17 cellular contexts compared by ENCODE assay signal in genomic region chr15:99366013-99366412, GRCh38.
DNase-seq lines count a peak whose midpoint lies in the region; ATAC-seq, FAIRE-seq and TF ChIP-seq lines count a peak whose summit lies in the region.
"Had no signal": no experiment of that assay in that cellular context is flagged by ENCODE, and none has a peak within 500 bp of the region (broad histone marks: within the 10 kb centered on the region; RNA-seq: fewer than 3 reads in every experiment).

No MANE protein-coding gene starts in this region.

- H3K4me3 ChIP-seq in MM.1S (ENCODE audit: low read length): no peak overlapping the region
- H3K4me3 ChIP-seq in WERI-Rb-1 (ENCODE audit: low read depth, low read length): no peak overlapping the region
- H3K4me3 ChIP-seq: BLaER1 had no signal

- H3K27ac ChIP-seq in MM.1S (ENCODE audit: low read length) (peak overlapping the region; percentile 32; the same call in 1 of the 2 replicates), temporal lobe (ENCODE audit: low read depth, low read length) (peak overlapping the region; percentile 13), WERI-Rb-1 (no peak overlapping the region)
- H3K27ac ChIP-seq: 22Rv1, BLaER1 had no signal

- H3K36me3 Mint-ChIP-seq in natural killer cell treated with Interleukin-12 subunit alpha and Interleukin-12 subunit beta and Interleukin-15 and Interleukin-18, amount 100 ng/mL, for 72 hours: peaks cover 27% of the 10 kb centered on the region
- peaks cover 17% of the 10 kb centered on the region for H3K36me3 Mint-ChIP-seq in natural killer cell

- H2AFZ ChIP-seq in MM.1S (ENCODE audit: low read length): no peak overlapping the region

- H3K27ac Mint-ChIP-seq in natural killer cell treated with Interleukin-12 subunit alpha and Interleukin-12 subunit beta and Interleukin-15 and Interleukin-18, amount 100 ng/mL, for 72 hours: peak overlapping the region in 1 of 2 donors; percentile 40
- no peak overlapping the region for H3K27ac Mint-ChIP-seq in natural killer cell
- H3K27ac Mint-ChIP-seq: CD14-positive monocyte; CD4-positive, alpha-beta memory T cell; HFFc6 had no signal

- intact Hi-C loops in natural killer cell (cut with micrococcal nuclease): no loop called here

- peaks cover 24 to 27% of the 10 kb centered on the region in 2 donors for H3K4me1 Mint-ChIP-seq in natural killer cell treated with Interleukin-12 subunit alpha and Interleukin-12 subunit beta and Interleukin-15 and Interleukin-18, amount 100 ng/mL, for 72 hours (ENCODE audit: low read depth in 2 of 2)
- peaks cover 0 to 7% of the 10 kb centered on the region in 2 donors for H3K4me1 Mint-ChIP-seq in natural killer cell

- no peaks in the 10 kb centered on the region for H4K20me1 ChIP-seq in MM.1S (ENCODE audit: insufficient read depth, low read length)
- H4K20me1 ChIP-seq: BLaER1 had no signal

- peak overlapping the region; percentile 57; the same call in 1 of the 2 replicates for H3K4me2 ChIP-seq in MM.1S (ENCODE audit: low read depth, low read length)

- FAIRE-seq in GM19239 (lab: Jason Lieb, UNC): peak; percentile 35

- H3K9ac ChIP-seq in MM.1S (ENCODE audit: low read length): no peak overlapping the region
- H3K9ac ChIP-seq: BLaER1 had no signal

- peaks cover 23% of the 10 kb centered on the region for H3K4me1 ChIP-seq in MM.1S (ENCODE audit: low read length)

- H3K27me3 ChIP-seq in MM.1S (replicated peaks; ENCODE audit: insufficient read depth, low read length) (no peaks in the 10 kb centered on the region), WERI-Rb-1 (ENCODE audit: insufficient read depth, low read depth, severe bottlenecking) (no peaks in the 10 kb centered on the region)
- H3K27me3 ChIP-seq: BLaER1 had no signal

- H3K9me3 ChIP-seq in MM.1S (replicated peaks; ENCODE audit: insufficient read depth, low read length) (no peaks in the 10 kb centered on the region), WERI-Rb-1 (ENCODE audit: severe bottlenecking) (no peaks in the 10 kb centered on the region)

- peaks cover 8% of the 10 kb centered on the region for H3K9me3 Mint-ChIP-seq in natural killer cell treated with Interleukin-12 subunit alpha and Interleukin-12 subunit beta and Interleukin-15 and Interleukin-18, amount 100 ng/mL, for 72 hours
- H3K9me3 Mint-ChIP-seq in natural killer cell: peaks cover 4 to 8% of the 10 kb centered on the region in 2 donors

- H3F3A ChIP-seq in MM.1S (ENCODE audit: insufficient read depth, low read length): no peaks in the 10 kb centered on the region

- no peak for ATAC-seq in natural killer cell treated with Interleukin-12 subunit alpha and Interleukin-12 subunit beta and Interleukin-15 and Interleukin-18, amount 100 ng/mL, for 72 hours
- ATAC-seq in natural killer cell: no peak

- TF ChIP-seq CTCF in natural killer cell (IDR thresholded peaks at IDR 0.05): no peak
- no peak for TF ChIP-seq CTCF in MM.1S (IDR thresholded peaks at IDR 0.05; ENCODE audit: low read length)
- no peak for TF ChIP-seq CTCF in WERI-Rb-1 (IDR thresholded peaks at IDR 0.05; ENCODE audit: low read depth, low read length)

- no peaks in the 10 kb centered on the region for H3K36me3 ChIP-seq in MM.1S (replicated peaks; ENCODE audit: insufficient read depth, low read length)
- no peaks in the 10 kb centered on the region; the same call in 1 of the 2 replicates for H3K36me3 ChIP-seq in WERI-Rb-1

- H3K79me2 ChIP-seq in MM.1S (ENCODE audit: low read length): no peaks in the 10 kb centered on the region

- no peaks in the 10 kb centered on the region for H3K9me2 ChIP-seq in MM.1S (replicated peaks; ENCODE audit: insufficient read depth, low read length)

- no peak for DNase-seq in natural killer cell treated with Interleukin-12 subunit alpha and Interleukin-12 subunit beta and Interleukin-15 and Interleukin-18, amount 100 ng/mL, for 72 hours (ENCODE audit: low spot score)
- DNase-seq in natural killer cell (no peak), GM19239 (ENCODE audit: insufficient read length, low spot score) (no peak), MM.1S (no peak), NCI-H2171 (lab: John Stamatoyannopoulos, UW) (no peak), NCI-H2227 treated with DMSO at 0.1 percent for 48 hours (lab: John Stamatoyannopoulos, UW) (no peak), WERI-Rb-1 (no peak)
- DNase-seq: CD4-positive, alpha-beta memory T cell; DMS153; DMS79; GF-D8; HCEC 1CT; HFFc6 had no signal

- no peaks in the 10 kb centered on the region for H3K27me3 Mint-ChIP-seq in natural killer cell treated with Interleukin-12 subunit alpha and Interleukin-12 subunit beta and Interleukin-15 and Interleukin-18, amount 100 ng/mL, for 72 hours
- no peaks in the 10 kb centered on the region for H3K27me3 Mint-ChIP-seq in natural killer cell (ENCODE audit: low read depth in 2 of 2)
- H3K27me3 Mint-ChIP-seq: CD4-positive, alpha-beta memory T cell had no signal

- peak overlapping the region; percentile 45 for H3K4me3 Mint-ChIP-seq in natural killer cell treated with Interleukin-12 subunit alpha and Interleukin-12 subunit beta and Interleukin-15 and Interleukin-18, amount 100 ng/mL, for 72 hours
- no peak overlapping the region for H3K4me3 Mint-ChIP-seq in natural killer cell
- H3K4me3 Mint-ChIP-seq: CD14-positive monocyte; CD4-positive, alpha-beta memory T cell; HFFc6 had no signal
